8 cellular contexts compared by ENCODE assay signal in genomic region chr6:15246217-15247211, GRCh38. TPM values are rescaled to one million over a fixed set of nuclear protein-coding genes. Genes with fewer than 3 reads are reported as not detected.
A peak's percentile ranks its signal among the peaks of the same experiment; 100 is the strongest.
DNase-seq lines count a peak whose midpoint lies in the region; ATAC-seq and TF ChIP-seq lines count a peak whose summit lies in the region.

No MANE protein-coding gene starts in this region.

- H3K36me3 ChIP-seq in brain microvascular endothelial cell (replicated peaks), result no peaks in the 10 kb centered on the region

- no peaks in the 10 kb centered on the region for H3K27me3 Mint-ChIP-seq in type B pancreatic cell

- in situ Hi-C loops in brain microvascular endothelial cell (cut with HindIII; ENCODE audit: low pct_ligation_motif_present, low sequenced_read_pairs), result no loop called here

- peak overlapping the region; percentile 99 for H3K4me3 Mint-ChIP-seq in type B pancreatic cell

- peak overlapping the region; percentile 99 for H3K27ac ChIP-seq in brain microvascular endothelial cell

- peak overlapping the region; percentile 93 for H3K27ac Mint-ChIP-seq in type B pancreatic cell

- ATAC-seq in HG02973 (IDR thresholded peaks at IDR 0.05; ENCODE audit: unreplicated experiment) (no peak), HG03565 (IDR thresholded peaks at IDR 0.05; ENCODE audit: unreplicated experiment) (no peak)

- no peaks in the 10 kb centered on the region for H3K36me3 Mint-ChIP-seq in type B pancreatic cell

- H3K4me1 Mint-ChIP-seq in type B pancreatic cell (ENCODE audit: unreplicated experiment), result peaks cover 36% of the 10 kb centered on the region

- peak overlapping the region; percentile 72 for H3K4me3 ChIP-seq in GM12865 (ENCODE audit: low read depth, low read length)
- H3K4me3 ChIP-seq in brain microvascular endothelial cell (ENCODE audit: low read depth, low read length), result peak overlapping the region; percentile 91

- no peaks in the 10 kb centered on the region for H3K27me3 ChIP-seq in brain microvascular endothelial cell (replicated peaks)

- TF ChIP-seq CTCF in GM12865 (IDR thresholded peaks at IDR 0.05; ENCODE audit: insufficient read depth, low read depth, low read length, missing control alignments) (no peak), brain microvascular endothelial cell (IDR thresholded peaks at IDR 0.05; ENCODE audit: low read depth, low read length, missing control alignments) (no peak), type B pancreatic cell (conservative IDR thresholded peaks at IDR 0.05) (no peak)

- H3K9me3 Mint-ChIP-seq in type B pancreatic cell, result no peaks in the 10 kb centered on the region

- DNase-seq in GM12865 (ENCODE audit: low read depth), result no peak
- peak; percentile 72 for DNase-seq in NCI-H82 treated with DMSO at 0.1 percent for 48 hours (lab: John Stamatoyannopoulos, UW; ENCODE audit: unreplicated experiment)
- DNase-seq in brain microvascular endothelial cell, result no peak
- peak; percentile 51 for DNase-seq in medulla oblongata (ENCODE audit: extremely low spot score)
- DNase-seq in type B pancreatic cell (ENCODE audit: extremely low spot score, unreplicated experiment), result no peak
- DNase-seq in iPS-NIHi11 (ENCODE audit: low spot score), result no peak

RNA-seq across cellular contexts. Expression of gene JARID2, which starts 0.6 kb away (rescaled TPM):
- total RNA-seq in type B pancreatic cell (ENCODE audit: low replicate concordance), result 35.9 and 43.9 TPM in 2 replicates

Comparison
In these comparisons a context has a peak if more than half of its experiments do, and no peak if none do; other contexts are left out.
1. DNase-seq: peak in NCI-H82 treated with DMSO at 0.1 percent for 48 hours (single experiment) and medulla oblongata (single experiment); none in GM12865 (single experiment), brain microvascular endothelial cell (single experiment), type B pancreatic cell (single experiment) and iPS-NIHi11 (single experiment).